8 cellular contexts compared by ENCODE assay signal in the genomic region with DNA sequence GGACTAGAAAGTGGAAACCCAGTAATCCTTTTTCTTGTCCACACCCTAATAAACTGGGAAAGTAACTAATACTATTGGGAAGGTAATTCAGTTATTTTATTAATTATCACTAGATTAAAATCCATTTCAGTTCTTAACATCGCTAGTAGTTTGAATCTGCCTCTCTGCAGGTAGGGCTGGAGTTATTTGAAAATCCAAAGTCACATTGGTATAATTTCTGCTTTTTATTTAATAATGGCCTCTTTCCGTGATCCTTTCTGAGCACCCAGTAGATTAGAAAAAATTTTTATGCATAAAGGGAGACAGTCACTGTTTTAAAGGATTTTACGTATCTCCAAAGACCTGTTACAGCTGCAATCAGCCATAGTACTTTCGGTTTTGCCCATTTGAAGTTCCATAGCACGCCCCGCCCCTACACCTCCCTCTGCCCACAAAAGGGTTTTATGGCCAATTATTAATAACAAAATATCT. TPM values are rescaled to one million over a fixed set of nuclear protein-coding genes. Genes with fewer than 3 reads are reported as not detected.
DNase-seq lines count a peak whose midpoint lies in the region; ATAC-seq, FAIRE-seq and TF ChIP-seq lines count a peak whose summit lies in the region.

No MANE protein-coding gene starts in this region.

- TSS peak; percentile 96 for BruUV-seq in K562 (replicated peaks; lab: Mats Ljungman, UMichigan)

- intact Hi-C loops in K562 (cut with micrococcal nuclease), result no loop called here

- H2AFZ ChIP-seq in K562 (ENCODE audit: low read depth, low read length), result peak overlapping the region; percentile 82

- H3K4me1 ChIP-seq in K562 (replicated peaks in 1 of 2; ENCODE audit: control insufficient read depth in 2 of 2, insufficient read depth in 2 of 2, low read length in 2 of 2) (peaks cover 0 to 9% of the 10 kb centered on the region in 2 experiments; a peak in 3 of 5 replicates), iPS-18a (ENCODE audit: control insufficient read depth, low read depth, low read length) (no peaks in the 10 kb centered on the region)

- FAIRE-seq in K562 (lab: Jason Lieb, UNC), result no peak

- peaks cover 41% of the 10 kb centered on the region for H3K79me2 ChIP-seq in K562 (ENCODE audit: control insufficient read depth, insufficient read depth, low read length)

- POLR2A ChIA-PET in GM10248 (lab: Yijun Ruan, JAX) (interaction anchor here (0.6 to 1.6 kb wide), 2 partner anchors 20 to 45 kb away, joined by 4 to 7 read pairs; a partner anchor contains a TSS), K562 (lab: Yijun Ruan, JAX) (interaction anchor here (0.6 to 1.9 kb wide), 15 partner anchors 10 to 1494 kb away, joined by 3 to 10 read pairs (median 4); a partner anchor contains a TSS)

- in situ Hi-C loops in K562 (cut with MboI), result no loop called here

- peak overlapping the region; percentile 80 to 97 for H3K9ac ChIP-seq in K562 (ENCODE audit: insufficient read depth in 1 of 2, low read depth in 2 of 2, low read length in 2 of 2)
- peak overlapping the region; percentile 92 for H3K9ac ChIP-seq in iPS-18a (ENCODE audit: low read length)

- H3K9me1 ChIP-seq in K562 (ENCODE audit: control insufficient read depth, insufficient read depth, low read length), result no peaks in the 10 kb centered on the region

- H3K27me3 ChIP-seq in K562 (ENCODE audit: control insufficient read depth in 2 of 2, insufficient read depth in 2 of 2, low read length in 2 of 2) (no peaks in the 10 kb centered on the region), iPS-18a (ENCODE audit: control insufficient read depth, insufficient read depth, low read length) (no peaks in the 10 kb centered on the region)

- no peak for TF ChIP-seq EP300 in K562 (IDR thresholded peaks at IDR 0.05; ENCODE audit: low read length)

- peak; percentile 63 for ATAC-seq in GM21786 (IDR thresholded peaks at IDR 0.05; ENCODE audit: unreplicated experiment)
- ATAC-seq in K562, result peak; percentile 77

- TF ChIP-seq POLR2A in K562 (conservative IDR thresholded peaks at IDR 0.05), result no peak

- H3K9me3 ChIP-seq in K562 (replicated peaks; ENCODE audit: control insufficient read depth, insufficient read depth, low read depth, low read length), result no peaks in the 10 kb centered on the region
- no peaks in the 10 kb centered on the region for H3K9me3 ChIP-seq in iPS-18a (ENCODE audit: control insufficient read depth, low read depth, low read length)

- 4% methylated on average over 6 of the region's 6 CpGs for WGBS in K562 (ENCODE audit: insufficient coverage, low coverage, missing lambda C conversion rate)

- H3K27ac ChIP-seq in K562 (ENCODE audit: extremely low read depth, low read depth, low read length) (peak overlapping the region; percentile 76), iPS-18a (ENCODE audit: low read length) (peak overlapping the region; percentile 84), skin epidermis (peak overlapping the region in 20 of 21 experiments; percentile 80 to 97 (median 94))

- TF ChIP-seq CTCF in GM10248 (IDR thresholded peaks at IDR 0.05; ENCODE audit: control extremely low read depth, extremely low read depth, low read depth, missing control alignments), result no peak
- no peak for TF ChIP-seq CTCF in K562 (IDR thresholded peaks at IDR 0.05 in 2 of 3, conservative IDR thresholded peaks at IDR 0.05 in 1 of 3; ENCODE audit: insufficient read depth in 2 of 3, low read depth in 1 of 3, low read length in 3 of 3)

- peak overlapping the region; percentile 81 for H3K4me3 ChIP-seq in Jurkat, Clone E6-1 (ENCODE audit: low read length)
- H3K4me3 ChIP-seq in K562, result peak overlapping the region; percentile 73
- H3K4me3 ChIP-seq in iPS-18a (ENCODE audit: low read length), result peak overlapping the region; percentile 93
- peak overlapping the region; percentile 65 to 92 (median 78) for H3K4me3 ChIP-seq in skin epidermis

- H3K36me3 ChIP-seq in K562 (ENCODE audit: control insufficient read depth, insufficient read depth, low read length) (peaks cover 57% of the 10 kb centered on the region), iPS-18a (ENCODE audit: control insufficient read depth, low read depth, low read length) (peaks cover 36% of the 10 kb centered on the region)

- peak overlapping the region; percentile 93 for H3K4me2 ChIP-seq in K562 (ENCODE audit: insufficient read depth, low read length)

- no peak; a peak in 1 of 4 replicates for TF ChIP-seq RAD21 in K562 (CRISPR knock-in tag; conservative IDR thresholded peaks at IDR 0.05 in 1 of 2, IDR thresholded peaks at IDR 0.05 in 1 of 2)

- peak; percentile 60 for DNase-seq in GM10248 (ENCODE audit: extremely low spot score)
- peak; percentile 68 for DNase-seq in Jurkat, Clone E6-1 (ENCODE audit: low read depth, low spot score)
- DNase-seq in T follicular helper cell (ENCODE audit: low read depth), result peak; percentile 44
- peak in 2 of 4 experiments; percentile 56 to 71 for DNase-seq in K562 (ENCODE audit: extremely low read depth in 1 of 4, low spot score in 3 of 4)
- DNase-seq in HuH-7 (ENCODE audit: low spot score), result no peak

- no peaks in the 10 kb centered on the region for H4K20me1 ChIP-seq in K562 (replicated peaks; ENCODE audit: control insufficient read depth, insufficient read depth, low read length)

- CTCF ChIA-PET in GM10248 (lab: Yijun Ruan, JAX), result interaction anchor here (1.2 to 1.6 kb wide), 4 partner anchors 35 to 200 kb away, joined by 3 to 5 read pairs (median 3); no protein-coding TSS in a partner anchor
- CTCF ChIA-PET in K562 (lab: Yijun Ruan, JAX; ENCODE audit: low intra/inter-chr PET ratio), result interaction anchor here (0.5 kb wide), 1 partner anchor 250 kb away, joined by 3 read pairs; no protein-coding TSS in a partner anchor

TF ChIP-seq in K562, 482 proteins besides CTCF, POLR2A, EP300 and RAD21 (continues in another document):
- no peak for TF ChIP-seq TBP (optimal IDR thresholded peaks at IDR 0.05; ENCODE audit: low read depth, low read length)
- no peak for TF ChIP-seq ZNF778 (CRISPR knock-in tag; IDR thresholded peaks at IDR 0.05)
- TF ChIP-seq, protein P1, sequence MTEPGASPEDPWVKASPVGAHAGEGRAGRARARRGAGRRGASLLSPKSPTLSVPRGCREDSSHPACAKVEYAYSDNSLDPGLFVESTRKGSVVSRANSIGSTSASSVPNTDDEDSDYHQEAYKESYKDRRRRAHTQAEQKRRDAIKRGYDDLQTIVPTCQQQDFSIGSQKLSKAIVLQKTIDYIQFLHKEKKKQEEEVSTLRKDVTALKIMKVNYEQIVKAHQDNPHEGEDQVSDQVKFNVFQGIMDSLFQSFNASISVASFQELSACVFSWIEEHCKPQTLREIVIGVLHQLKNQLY (CRISPR knock-in tag; conservative IDR thresholded peaks at IDR 0.05), result no peak
- TF ChIP-seq CREBBP (IDR thresholded peaks at IDR 0.05; ENCODE audit: low read depth, low read length), result no peak
- TF ChIP-seq ELF1 (tag; IDR thresholded peaks at IDR 0.05), result no peak; the same call in 1 of the 2 replicates
- peak; percentile 67; the same call in 1 of the 2 replicates for TF ChIP-seq ELF2 (CRISPR knock-in tag; IDR thresholded peaks at IDR 0.05)
- TF ChIP-seq ZFP1 (CRISPR knock-in tag; IDR thresholded peaks at IDR 0.05), result no peak

RNA-seq across cellular contexts. Expression of a gene that starts 0.6 kb away (rescaled TPM):
- polyA plus RNA-seq in Jurkat, Clone E6-1 (2012; ENCODE audit: insufficient read depth, insufficient read length), result 75.6 TPM
- total RNA-seq in K562 (2011; cell fraction: chromatin; rRNA removed; ENCODE audit: low replicate concordance), result 61.0 and 164 TPM in 2 replicates
- 48.2 and 59.1 TPM in 2 replicates for total RNA-seq in K562 (2011; cell fraction: nucleolus; rRNA removed)
- total RNA-seq in K562 (2011; cell fraction: nucleoplasm; rRNA removed), result 91.1 and 154 TPM in 2 replicates
- 71.6 and 84.9 TPM in 2 replicates for total RNA-seq in K562 (2014; rRNA removed)
- 143 and 153 TPM in 2 replicates for total RNA-seq in K562 (2014; rRNA removed; fragmentation: Illumina TruSeq; extraction: Trizol)
- 119 and 125 TPM in 2 replicates for total RNA-seq in K562 (2015; rRNA removed; fragmentation: Illumina TruSeq; extraction: Trizol)
- 86.5 and 90.1 TPM in 2 replicates for total RNA-seq in K562 (2021)
- 178 and 188 TPM in 2 replicates for polyA plus RNA-seq in K562 (2011; rRNA removed)
- 41.3 and 73.4 TPM in 2 replicates for polyA plus RNA-seq in K562 (2011; cell fraction: cytosol; rRNA removed)
- polyA plus RNA-seq in K562 (2011; cell fraction: nucleus; rRNA removed), result 62.8 and 93.7 TPM in 2 replicates
- 78.4 and 119 TPM in 2 replicates for polyA plus RNA-seq in K562 (2012)
- 91.1 and 91.6 TPM in 2 replicates for polyA plus RNA-seq in K562 (2014; fragmentation: Illumina TruSeq; extraction: Trizol)
- polyA plus RNA-seq in K562 (2014; fragmentation: Nextera tagmentation; extraction: Ambion mirVana), result 100 to 1,000 TPM in 1 of 2 experiments, 10 to 100 TPM in 1; 89.6 to 111 TPM
- 64.7 and 80.5 TPM in 2 replicates for polyA plus RNA-seq in K562 (2014; rRNA removed)
- polyA minus RNA-seq in K562 (2011; rRNA and poly(A)+ RNA removed), result 185 and 240 TPM in 2 replicates
- polyA minus RNA-seq in K562 (2011; cell fraction: cytosol; rRNA and poly(A)+ RNA removed), result 100 and 103 TPM in 2 replicates
- 30.6 and 78.1 TPM in 2 replicates for polyA minus RNA-seq in K562 (2011; cell fraction: nucleus; rRNA and poly(A)+ RNA removed)

RNA-seq across cellular contexts. Expression of a gene that starts 20.0 kb away (rescaled TPM):
- polyA plus RNA-seq in Jurkat, Clone E6-1 (2012; ENCODE audit: insufficient read depth, insufficient read length), result 319 TPM
- 169 and 321 TPM in 2 replicates for total RNA-seq in K562 (2011; cell fraction: chromatin; rRNA removed; ENCODE audit: low replicate concordance)
- 117 and 149 TPM in 2 replicates for total RNA-seq in K562 (2011; cell fraction: nucleolus; rRNA removed)
- total RNA-seq in K562 (2011; cell fraction: nucleoplasm; rRNA removed), result 172 and 211 TPM in 2 replicates
- 281 and 317 TPM in 2 replicates for total RNA-seq in K562 (2014; rRNA removed)
- total RNA-seq in K562 (2014; rRNA removed; fragmentation: Illumina TruSeq; extraction: Trizol), result 424 and 473 TPM in 2 replicates
- total RNA-seq in K562 (2015; rRNA removed; fragmentation: Illumina TruSeq; extraction: Trizol), result 379 and 441 TPM in 2 replicates
- total RNA-seq in K562 (2021), result 284 and 295 TPM in 2 replicates
- polyA plus RNA-seq in K562 (2011; rRNA removed), result 374 and 470 TPM in 2 replicates
- polyA plus RNA-seq in K562 (2011; cell fraction: cytosol; rRNA removed), result 169 and 312 TPM in 2 replicates
- 253 and 345 TPM in 2 replicates for polyA plus RNA-seq in K562 (2011; cell fraction: nucleus; rRNA removed)
- 377 and 384 TPM in 2 replicates for polyA plus RNA-seq in K562 (2012)
- polyA plus RNA-seq in K562 (2014; fragmentation: Illumina TruSeq; extraction: Trizol), result 254 and 283 TPM in 2 replicates
- 1,000 to 10,000 TPM in 1 of 2 experiments, 100 to 1,000 TPM in 1; 820 to 1,007 TPM for polyA plus RNA-seq in K562 (2014; fragmentation: Nextera tagmentation; extraction: Ambion mirVana)
- polyA plus RNA-seq in K562 (2014; rRNA removed), result 336 and 338 TPM in 2 replicates
- polyA minus RNA-seq in K562 (2011; rRNA and poly(A)+ RNA removed), result 379 and 387 TPM in 2 replicates
- 127 and 156 TPM in 2 replicates for polyA minus RNA-seq in K562 (2011; cell fraction: cytosol; rRNA and poly(A)+ RNA removed)
- polyA minus RNA-seq in K562 (2011; cell fraction: nucleus; rRNA and poly(A)+ RNA removed), result 110 and 145 TPM in 2 replicates
